24 cellular contexts compared by ENCODE assay signal in the genomic region with DNA sequence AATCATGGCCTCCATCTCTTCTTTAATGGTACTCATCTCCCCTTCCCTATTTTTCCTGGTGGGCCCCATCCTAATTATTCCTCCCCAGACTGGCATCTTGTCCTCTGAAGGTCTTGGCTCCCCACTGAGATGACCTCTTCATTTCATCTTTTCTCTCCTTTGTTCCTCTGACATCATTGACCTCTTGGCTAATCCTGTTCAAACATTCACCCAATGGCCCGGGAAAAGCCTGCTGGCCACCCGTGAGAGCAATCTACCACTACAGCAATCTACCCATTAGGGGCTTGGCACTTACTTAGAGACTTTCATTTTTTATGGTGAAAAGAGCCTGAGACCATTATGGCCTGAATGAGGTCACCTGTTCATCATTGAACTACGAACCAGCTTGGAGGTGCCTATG.
DNase-seq lines count a peak whose midpoint lies in the region; ATAC-seq and TF ChIP-seq lines count a peak whose summit lies in the region.
"Had no signal": no experiment of that assay in that cellular context is flagged by ENCODE, and none has a peak within 500 bp of the region (broad histone marks: within the 10 kb centered on the region; RNA-seq: fewer than 3 reads in every experiment).

No MANE protein-coding gene starts in this region.

- peaks cover 5% of the 10 kb centered on the region for H4K20me1 ChIP-seq in neural progenitor cell (ENCODE audit: low read depth)
- H4K20me1 ChIP-seq: BLaER1 had no signal

- H3K4me3 Mint-ChIP-seq in neural progenitor cell, result peak overlapping the region; percentile 1
- H3K4me3 Mint-ChIP-seq in activated naive CD8-positive, alpha-beta T cell treated with anti-CD3 and anti-CD28 coated beads, Interleukin-2, amount 50 U/mL, for 24 hours, result no peak overlapping the region
- H3K4me3 Mint-ChIP-seq in effector memory CD8-positive, alpha-beta T cell, result no peak overlapping the region
- H3K4me3 Mint-ChIP-seq: CD14-positive monocyte; CD4-positive, alpha-beta memory T cell; CD4-positive, CD25-positive, alpha-beta regulatory T cell; CD8-positive, alpha-beta memory T cell had no signal

- H3K9me3 ChIP-seq in liver (ENCODE audit: control insufficient read depth in 4 of 4, low read length in 3 of 4), result no peaks in the 10 kb centered on the region
- no peaks in the 10 kb centered on the region for H3K9me3 ChIP-seq in neural progenitor cell (ENCODE audit: low read depth)
- H3K9me3 ChIP-seq: BE2C, BLaER1 had no signal

- H3K27ac Mint-ChIP-seq in neural progenitor cell, result no peak overlapping the region
- no peak overlapping the region for H3K27ac Mint-ChIP-seq in activated naive CD8-positive, alpha-beta T cell treated with anti-CD3 and anti-CD28 coated beads, Interleukin-2, amount 50 U/mL, for 24 hours
- no peak overlapping the region for H3K27ac Mint-ChIP-seq in effector memory CD8-positive, alpha-beta T cell
- H3K27ac Mint-ChIP-seq: CD14-positive monocyte; CD4-positive, alpha-beta memory T cell; CD4-positive, CD25-positive, alpha-beta regulatory T cell; CD8-positive, alpha-beta memory T cell had no signal

- H3K27me3 Mint-ChIP-seq in neural progenitor cell (ENCODE audit: insufficient read depth, low read depth), result peaks cover 28% of the 10 kb centered on the region
- H3K27me3 Mint-ChIP-seq in activated naive CD8-positive, alpha-beta T cell treated with anti-CD3 and anti-CD28 coated beads, Interleukin-2, amount 50 U/mL, for 24 hours, result peaks cover 18% of the 10 kb centered on the region
- H3K27me3 Mint-ChIP-seq in effector memory CD8-positive, alpha-beta T cell, result peaks cover 14 to 15% of the 10 kb centered on the region in 2 donors

- H3K4me3 ChIP-seq in liver (ENCODE audit: low read depth in 1 of 3, low read length in 3 of 3), result no peak overlapping the region
- no peak overlapping the region for H3K4me3 ChIP-seq in neural progenitor cell
- H3K4me3 ChIP-seq: BLaER1, GM12878 had no signal

- H3K4me1 Mint-ChIP-seq in neural progenitor cell, result peaks cover 20% of the 10 kb centered on the region
- peaks cover 8% of the 10 kb centered on the region for H3K4me1 Mint-ChIP-seq in activated naive CD8-positive, alpha-beta T cell treated with anti-CD3 and anti-CD28 coated beads, Interleukin-2, amount 50 U/mL, for 24 hours
- H3K4me1 Mint-ChIP-seq in effector memory CD8-positive, alpha-beta T cell (ENCODE audit: low read depth in 2 of 2), result no peaks in the 10 kb centered on the region
- H3K4me1 Mint-ChIP-seq: CD14-positive monocyte; CD4-positive, alpha-beta memory T cell; CD4-positive, CD25-positive, alpha-beta regulatory T cell; CD8-positive, alpha-beta memory T cell had no signal

- no peak for TF ChIP-seq CTCF in liver (IDR thresholded peaks at IDR 0.05; ENCODE audit: low read depth, low read length, missing input control)
- TF ChIP-seq CTCF in neural progenitor cell (IDR thresholded peaks at IDR 0.05), result no peak

- no peaks in the 10 kb centered on the region for H3K36me3 Mint-ChIP-seq in neural progenitor cell
- H3K36me3 Mint-ChIP-seq in activated naive CD8-positive, alpha-beta T cell treated with anti-CD3 and anti-CD28 coated beads, Interleukin-2, amount 50 U/mL, for 24 hours (ENCODE audit: low read depth), result no peaks in the 10 kb centered on the region
- no peaks in the 10 kb centered on the region for H3K36me3 Mint-ChIP-seq in effector memory CD8-positive, alpha-beta T cell (ENCODE audit: insufficient read depth)
- H3K36me3 Mint-ChIP-seq: CD14-positive monocyte; CD4-positive, alpha-beta memory T cell; CD4-positive, CD25-positive, alpha-beta regulatory T cell; CD8-positive, alpha-beta memory T cell had no signal

- H3K27ac ChIP-seq in liver (ENCODE audit: low read depth in 1 of 2, low read length in 2 of 2) (no peak overlapping the region), neural progenitor cell (no peak overlapping the region)
- H3K27ac ChIP-seq: BLaER1 had no signal

- H2AFZ ChIP-seq in neural progenitor cell (replicated peaks), result no peak overlapping the region

- no peak overlapping the region for H3K9ac ChIP-seq in liver (ENCODE audit: low read depth in 1 of 2, low read length in 2 of 2)
- no peak overlapping the region for H3K9ac ChIP-seq in neural progenitor cell
- H3K9ac ChIP-seq: BLaER1 had no signal

- WGBS in liver, result 41% methylated on average over 3 of the region's 3 CpGs

- H3K4me2 ChIP-seq in neural progenitor cell, result peak overlapping the region; percentile 46
- H3K4me2 ChIP-seq: BLaER1 had no signal

- TF ChIP-seq RAD21 in liver (IDR thresholded peaks at IDR 0.05), result no peak

- H3K79me2 ChIP-seq in neural progenitor cell (ENCODE audit: low read depth), result no peaks in the 10 kb centered on the region

- H3K36me3 ChIP-seq in liver (ENCODE audit: control insufficient read depth in 4 of 4, insufficient read depth in 3 of 4, low read depth in 1 of 4, low read length in 3 of 4) (no peaks in the 10 kb centered on the region), neural progenitor cell (no peaks in the 10 kb centered on the region)
- H3K36me3 ChIP-seq: BE2C, BLaER1 had no signal

- H3K27me3 ChIP-seq in liver (ENCODE audit: control insufficient read depth in 4 of 4, insufficient read depth in 4 of 4, low read length in 3 of 4) (no peaks in the 10 kb centered on the region), neural progenitor cell (no peaks in the 10 kb centered on the region)
- H3K27me3 ChIP-seq: BE2C, BLaER1 had no signal

- DNase-seq in left lobe of liver (ENCODE audit: low spot score), result no peak
- DNase-seq in neural progenitor cell (ENCODE audit: low spot score), result peak; percentile 75
- no peak for DNase-seq in activated naive CD8-positive, alpha-beta T cell treated with anti-CD3 and anti-CD28 coated beads, Interleukin-2, amount 50 U/mL, for 24 hours
- DNase-seq in cerebellar nuclear complex (lab: John Stamatoyannopoulos, UW), result no peak
- DNase-seq in effector memory CD8-positive, alpha-beta T cell, result no peak
- DNase-seq: 8988T; ACHN; BE2C; C1 segment of cervical spinal cord; CD4-positive, alpha-beta memory T cell; CD4-positive, CD25-positive, alpha-beta regulatory T cell; CD8-positive, alpha-beta memory T cell; COR-L47; DMS 273 treated with DMSO at 0.1 percent for 48 hours; DMS153; DMS79; DND-41; EL; GDM1 had no signal

- ATAC-seq in left lobe of liver, result peak; percentile 84
- ATAC-seq in HG02642 (IDR thresholded peaks at IDR 0.05; ENCODE audit: poor library complexity, unreplicated experiment), result no peak
- ATAC-seq in activated naive CD8-positive, alpha-beta T cell treated with anti-CD3 and anti-CD28 coated beads, Interleukin-2, amount 50 U/mL, for 24 hours, result no peak
- ATAC-seq in effector memory CD8-positive, alpha-beta T cell (replicated peaks), result no peak
- ATAC-seq: GM12878 had no signal

- H3F3A ChIP-seq in neural progenitor cell (ENCODE audit: low read depth), result no peaks in the 10 kb centered on the region

- H3K4me1 ChIP-seq in liver (ENCODE audit: control insufficient read depth in 4 of 4, insufficient read depth in 4 of 4, low read length in 3 of 4), result peaks cover 5 to 15% (median 11%) of the 10 kb centered on the region in 4 donors
- peaks cover 13% of the 10 kb centered on the region for H3K4me1 ChIP-seq in neural progenitor cell
- H3K4me1 ChIP-seq: BE2C, BLaER1 had no signal

- H3K9me3 Mint-ChIP-seq in neural progenitor cell, result peaks cover 6% of the 10 kb centered on the region
- H3K9me3 Mint-ChIP-seq in activated naive CD8-positive, alpha-beta T cell treated with anti-CD3 and anti-CD28 coated beads, Interleukin-2, amount 50 U/mL, for 24 hours, result no peaks in the 10 kb centered on the region
- no peaks in the 10 kb centered on the region for H3K9me3 Mint-ChIP-seq in effector memory CD8-positive, alpha-beta T cell
- H3K9me3 Mint-ChIP-seq: CD4-positive, alpha-beta memory T cell; CD8-positive, alpha-beta memory T cell had no signal

TF ChIP-seq in liver, 16 proteins besides CTCF, POLR2A, EP300 and RAD21:
- no peak for TF ChIP-seq GABPA (IDR thresholded peaks at IDR 0.05 in 1 of 2, conservative IDR thresholded peaks at IDR 0.05 in 1 of 2)
- peak; percentile 42 for TF ChIP-seq YY1 (IDR thresholded peaks at IDR 0.05)
- no peak for TF ChIP-seq TAF1 (conservative IDR thresholded peaks at IDR 0.05)
- peak; percentile 72 for TF ChIP-seq NR2F2 (IDR thresholded peaks at IDR 0.05)
TF ChIP-seq in liver: peak in this region for 2.
